Comparison of ENCODE assay signal across 8 cellular contexts in genomic region chr2:238060096-238060541, GRCh38. TPM values are rescaled to one million over a fixed set of nuclear protein-coding genes. Genes with fewer than 3 reads are reported as not detected.
DNase-seq lines count a peak whose midpoint lies in the region; ATAC-seq and TF ChIP-seq lines count a peak whose summit lies in the region.

No MANE protein-coding gene starts in this region.

- peak overlapping the region; percentile 80 for H3K4me3 Mint-ChIP-seq in activated CD4-positive, alpha-beta T cell treated with anti-CD3 and anti-CD28 coated beads for 36 hours
- peak overlapping the region; percentile 93 for H3K4me3 Mint-ChIP-seq in endothelial cell (ENCODE audit: unreplicated experiment)

- H3K27me3 ChIP-seq in Panc1 (ENCODE audit: control insufficient read depth, insufficient read depth, low read length) (no peaks in the 10 kb centered on the region), osteoblast (ENCODE audit: insufficient read depth, low read length) (no peaks in the 10 kb centered on the region)

- ATAC-seq in activated CD4-positive, alpha-beta T cell treated with anti-CD3 and anti-CD28 coated beads for 36 hours: no peak
- ATAC-seq in Panc1: no peak
- no peak for ATAC-seq in HG02938 (IDR thresholded peaks at IDR 0.05; ENCODE audit: unreplicated experiment)

- TF ChIP-seq CTCF in Panc1 (IDR thresholded peaks at IDR 0.05) (no peak), endothelial cell (IDR thresholded peaks at IDR 0.05; ENCODE audit: unreplicated experiment) (no peak), osteoblast (IDR thresholded peaks at IDR 0.05; ENCODE audit: extremely low read depth, low read depth, low read length) (no peak)

- H3K4me1 ChIP-seq in Panc1 (ENCODE audit: control insufficient read depth, insufficient read depth, low read length) (peaks cover 10% of the 10 kb centered on the region), osteoblast (ENCODE audit: insufficient read depth, low read length) (peaks cover 13% of the 10 kb centered on the region)

- peaks cover 47% of the 10 kb centered on the region for H3K4me1 Mint-ChIP-seq in activated CD4-positive, alpha-beta T cell treated with anti-CD3 and anti-CD28 coated beads for 36 hours
- peaks cover 24% of the 10 kb centered on the region for H3K4me1 Mint-ChIP-seq in endothelial cell (ENCODE audit: unreplicated experiment)

- POLR2A ChIA-PET in activated CD4-positive, alpha-beta T cell treated with anti-CD3 and anti-CD28 coated beads for 36 hours (lab: Charles Lee): interaction anchor here (0.5 to 0.6 kb wide), 2 partner anchors 10 to 62 kb away, joined by 4 read pairs; no protein-coding TSS in a partner anchor
- POLR2A ChIA-PET in Panc1 (lab: Charles Lee): interaction anchor here (0.5 to 0.6 kb wide), 3 partner anchors 585 to 1718 kb away, joined by 3 to 16 read pairs (median 5); no protein-coding TSS in a partner anchor

- peak overlapping the region; percentile 84 for H3K27ac Mint-ChIP-seq in activated CD4-positive, alpha-beta T cell treated with anti-CD3 and anti-CD28 coated beads for 36 hours
- H3K27ac Mint-ChIP-seq in endothelial cell (ENCODE audit: unreplicated experiment): peak overlapping the region; percentile 70

- H3K9me3 Mint-ChIP-seq in activated CD4-positive, alpha-beta T cell treated with anti-CD3 and anti-CD28 coated beads for 36 hours (ENCODE audit: low read depth): peaks cover 2% of the 10 kb centered on the region
- H3K9me3 Mint-ChIP-seq in endothelial cell (ENCODE audit: unreplicated experiment): no peaks in the 10 kb centered on the region

- peaks cover 8% of the 10 kb centered on the region for H3K79me2 ChIP-seq in osteoblast (ENCODE audit: insufficient read depth, low read length)

- peaks cover 11% of the 10 kb centered on the region for H3K36me3 ChIP-seq in Panc1 (ENCODE audit: control insufficient read depth, insufficient read depth, low read length)
- no peaks in the 10 kb centered on the region for H3K36me3 ChIP-seq in osteoblast (ENCODE audit: insufficient read depth, low read length)

- CTCF ChIA-PET in activated CD4-positive, alpha-beta T cell treated with anti-CD3 and anti-CD28 coated beads for 36 hours (lab: Charles Lee): interaction anchor here (0.6 to 0.7 kb wide), 3 partner anchors 18 to 98 kb away, joined by 3 to 4 read pairs (median 3); no protein-coding TSS in a partner anchor
- CTCF ChIA-PET in Panc1 (lab: Charles Lee): no interaction called here

- H4K20me1 ChIP-seq in osteoblast (ENCODE audit: insufficient read depth, low read length): no peaks in the 10 kb centered on the region

- peak overlapping the region; percentile 86 for H3K4me2 ChIP-seq in osteoblast (ENCODE audit: insufficient read depth, low read length)

- H3K27ac ChIP-seq in Panc1 (ENCODE audit: low read length): peak overlapping the region; percentile 95
- H3K27ac ChIP-seq in osteoblast (ENCODE audit: low read depth, low read length): peak overlapping the region; percentile 92

- DNase-seq in activated CD4-positive, alpha-beta T cell treated with anti-CD3 and anti-CD28 coated beads for 36 hours: no peak
- DNase-seq in activated CD4-positive, alpha-beta T cell treated with anti-CD3 and anti-CD28 coated beads, Interleukin-2, amount 50 U/mL, for 1 hour: no peak
- DNase-seq in Panc1 (ENCODE audit: low read depth, low spot score) (no peak), endothelial cell (ENCODE audit: low spot score) (no peak), osteoblast (ENCODE audit: insufficient read length, low spot score, missing footprints) (peak; percentile 88), posterior cingulate gyrus (no peak)
- no peak for DNase-seq in activated effector memory CD4-positive, alpha-beta T cell treated with anti-CD3 and anti-CD28 coated beads, Interleukin-2, amount 50 U/mL, for 16 hours

- H2AFZ ChIP-seq in osteoblast (ENCODE audit: low read length): peak overlapping the region; percentile 95

- intact Hi-C loops in activated CD4-positive, alpha-beta T cell treated with anti-CD3 and anti-CD28 coated beads for 36 hours (cut with DNase I, micrococcal nuclease): loop anchor here (1.0 to 10.0 kb wide), 13 partner anchors 35 to 619 kb away; partner anchors contain the start of genes ASB1 (in 1 of the 2), ILKAP (in 1 of the 2) and PER2 (in 1 of the 2)
- intact Hi-C loops in Panc1 (cut with micrococcal nuclease; ENCODE audit: unreplicated experiment): no loop called here
- intact Hi-C loops in posterior cingulate gyrus (cut with DNase I): loop anchor here (2.0 kb wide), 1 partner anchor 93 kb away; the partner anchor contains the start of gene UBE2F

- H3K9me3 ChIP-seq in Panc1 (ENCODE audit: control insufficient read depth, insufficient read depth, low read depth, low read length) (no peaks in the 10 kb centered on the region), osteoblast (ENCODE audit: low read depth, low read length) (no peaks in the 10 kb centered on the region)

- peaks cover 35% of the 10 kb centered on the region for H3K36me3 Mint-ChIP-seq in activated CD4-positive, alpha-beta T cell treated with anti-CD3 and anti-CD28 coated beads for 36 hours (ENCODE audit: low read depth)
- H3K36me3 Mint-ChIP-seq in endothelial cell (ENCODE audit: low read depth, unreplicated experiment): peaks cover 9% of the 10 kb centered on the region

- peak overlapping the region; percentile 95 to 96 for H3K4me3 ChIP-seq in Panc1 (ENCODE audit: low read depth in 2 of 2, low read length in 2 of 2)
- H3K4me3 ChIP-seq in osteoblast (ENCODE audit: insufficient read depth, low read length): peak overlapping the region; percentile 93

- peaks cover 10% of the 10 kb centered on the region for H3K27me3 Mint-ChIP-seq in activated CD4-positive, alpha-beta T cell treated with anti-CD3 and anti-CD28 coated beads for 36 hours
- peaks cover 5% of the 10 kb centered on the region for H3K27me3 Mint-ChIP-seq in endothelial cell (ENCODE audit: unreplicated experiment)

- in situ Hi-C loops in Panc1 (cut with HindIII; ENCODE audit: low pct_unique_long_range_greater_than_20kb, low sequenced_read_pairs): no loop called here

- BruUV-seq in Panc1 (replicated peaks; lab: Mats Ljungman, UMichigan): no TSS peak

RNA-seq across cellular contexts. Expression of gene SCLY, which starts 0.7 kb away (rescaled TPM):
- total RNA-seq in activated CD4-positive, alpha-beta T cell treated with anti-CD3 and anti-CD28 coated beads for 36 hours: 10 to 100 TPM; 59.2 to 60.5 TPM
- total RNA-seq in Panc1 (2021; ENCODE audit: unreplicated experiment) (31.4 TPM), endothelial cell (ENCODE audit: unreplicated experiment) (17.7 TPM), osteoblast (11.6 and 12.4 TPM in 2 replicates)
- polyA plus RNA-seq in Panc1 (2012; ENCODE audit: insufficient read length): 42.4 TPM

RNA-seq across cellular contexts. Expression of gene ESPNL, which starts 40.0 kb away (rescaled TPM):
- under 1 TPM; 0.16 to 0.21 TPM for total RNA-seq in activated CD4-positive, alpha-beta T cell treated with anti-CD3 and anti-CD28 coated beads for 36 hours
- total RNA-seq in Panc1 (2021; ENCODE audit: unreplicated experiment): 0.85 TPM
- polyA plus RNA-seq in Panc1 (2012; ENCODE audit: insufficient read length): 1.5 TPM
- 0.82 TPM for total RNA-seq in endothelial cell (ENCODE audit: unreplicated experiment)
- 1.8 and 9.8 TPM in 2 replicates for total RNA-seq in osteoblast
